ENCODE assay signal across 1 cellular context in the genomic region with DNA sequence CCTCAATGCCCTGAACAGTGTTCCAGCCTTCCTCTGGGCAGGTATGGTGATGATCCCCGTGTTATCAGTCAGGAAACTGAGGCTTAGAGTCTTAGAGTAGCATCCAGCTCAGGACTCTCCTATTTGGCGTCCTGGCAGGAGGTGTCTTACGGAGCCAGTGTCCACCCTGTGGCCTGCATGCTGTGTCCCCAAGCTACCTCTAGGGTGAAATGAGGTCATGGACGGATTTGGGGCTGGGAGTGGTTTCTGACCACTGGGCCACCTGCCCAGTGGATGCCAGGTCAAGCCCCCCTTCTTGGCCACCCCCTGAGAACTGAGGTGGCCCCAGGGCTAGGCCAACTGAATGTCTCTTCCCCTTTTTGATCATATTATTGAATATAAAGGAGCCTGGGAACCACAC.
A peak's percentile ranks its signal among the peaks of the same experiment; 100 is the strongest.
TF ChIP-seq lines count a peak whose summit lies in the region.

No MANE protein-coding gene starts in this region.

TF ChIP-seq in K562, 482 proteins besides CTCF, POLR2A, EP300 and RAD21:
- TF ChIP-seq ATF7 (IDR thresholded peaks at IDR 0.05) (peak; percentile 77), MEF2A (IDR thresholded peaks at IDR 0.05; ENCODE audit: control insufficient read depth, low read depth, low read length) (peak; percentile 59; the same call in 1 of the 2 replicates), MAX (CRISPR knock-in tag; IDR thresholded peaks at IDR 0.05) (peak; percentile 48; the same call in 1 of the 2 replicates), ZNF311 (CRISPR knock-in tag; IDR thresholded peaks at IDR 0.05) (no peak), FOXP1 (CRISPR knock-in tag; IDR thresholded peaks at IDR 0.05) (0 out of 2 replicates have a peak, but pooled peaks have one; percentile 17), THRA (IDR thresholded peaks at IDR 0.05) (peak; percentile 87), NCOA1 (IDR thresholded peaks at IDR 0.05; ENCODE audit: low read depth) (peak; percentile 59; the same call in 1 of the 2 replicates), HDAC2 (IDR thresholded peaks at IDR 0.05) (no peak), ZBTB9 (CRISPR knock-in tag; IDR thresholded peaks at IDR 0.05) (no peak), TEAD1 (CRISPR knock-in tag; IDR thresholded peaks at IDR 0.05) (peak in 1 of 2 experiments; percentile 49; a peak in 1 of 4 replicates), BCLAF1 (IDR thresholded peaks at IDR 0.05; ENCODE audit: borderline replicate concordance in 1 of 2, control insufficient read depth in 1 of 2, low read depth in 2 of 2, low read length in 1 of 2) (no peak), CEBPG (CRISPR knock-in tag; IDR thresholded peaks at IDR 0.05) (0 out of 2 replicates have a peak, but pooled peaks have one; percentile 8), CEBPG (tag; conservative IDR thresholded peaks at IDR 0.05 in 1 of 2, IDR thresholded peaks at IDR 0.05 in 1 of 2) (no peak), JUN (IDR thresholded peaks at IDR 0.05; ENCODE audit: borderline replicate concordance, low read depth, low read length) (no peak), JUN (CRISPR knock-in tag; IDR thresholded peaks at IDR 0.05; ENCODE audit: borderline replicate concordance) (0 out of 2 replicates have a peak, but pooled peaks have one; percentile 86), ZBTB33 (CRISPR knock-in tag; IDR thresholded peaks at IDR 0.05) (no peak), JUND (IDR thresholded peaks at IDR 0.05; ENCODE audit: borderline replicate concordance, low read depth, low read length) (0 out of 2 replicates have a peak, but pooled peaks have one; percentile 27), JUND (tag; IDR thresholded peaks at IDR 0.05; ENCODE audit: borderline replicate concordance, low read depth, low read length) (peak; percentile 58; the same call in 2 of the 3 replicates), RFX7 (CRISPR knock-in tag; IDR thresholded peaks at IDR 0.05) (no peak), FOXA3 (CRISPR knock-in tag; conservative IDR thresholded peaks at IDR 0.05 in 1 of 2, IDR thresholded peaks at IDR 0.05 in 1 of 2) (0 out of 4 replicates have a peak, but pooled peaks of 1 of the 2 experiments have one; percentile 13), DMBX1 (CRISPR knock-in tag; IDR thresholded peaks at IDR 0.05; ENCODE audit: borderline replicate concordance) (no peak), PRDM10 (IDR thresholded peaks at IDR 0.05; ENCODE audit: partially characterized antibody) (peak; percentile 92), PTRF (tag; IDR thresholded peaks at IDR 0.05) (no peak), ZNF121 (CRISPR knock-in tag; conservative IDR thresholded peaks at IDR 0.05) (no peak), ZNF232 (CRISPR knock-in tag; IDR thresholded peaks at IDR 0.05) (no peak), ESRRA (IDR thresholded peaks at IDR 0.05; ENCODE audit: borderline replicate concordance, low read depth) (peak; percentile 38; the same call in 1 of the 2 replicates)
- TF ChIP-seq, protein P1, sequence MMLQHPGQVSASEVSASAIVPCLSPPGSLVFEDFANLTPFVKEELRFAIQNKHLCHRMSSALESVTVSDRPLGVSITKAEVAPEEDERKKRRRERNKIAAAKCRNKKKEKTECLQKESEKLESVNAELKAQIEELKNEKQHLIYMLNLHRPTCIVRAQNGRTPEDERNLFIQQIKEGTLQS (IDR thresholded peaks at IDR 0.05) = peak; percentile 19
- TF ChIP-seq, protein P1 (CRISPR knock-in tag; conservative IDR thresholded peaks at IDR 0.05) = no peak
- TF ChIP-seq, protein P2, sequence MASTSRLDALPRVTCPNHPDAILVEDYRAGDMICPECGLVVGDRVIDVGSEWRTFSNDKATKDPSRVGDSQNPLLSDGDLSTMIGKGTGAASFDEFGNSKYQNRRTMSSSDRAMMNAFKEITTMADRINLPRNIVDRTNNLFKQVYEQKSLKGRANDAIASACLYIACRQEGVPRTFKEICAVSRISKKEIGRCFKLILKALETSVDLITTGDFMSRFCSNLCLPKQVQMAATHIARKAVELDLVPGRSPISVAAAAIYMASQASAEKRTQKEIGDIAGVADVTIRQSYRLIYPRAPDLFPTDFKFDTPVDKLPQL (IDR thresholded peaks at IDR 0.05; ENCODE audit: extremely low read depth, insufficient read length) = no peak
- TF ChIP-seq, protein P3, sequence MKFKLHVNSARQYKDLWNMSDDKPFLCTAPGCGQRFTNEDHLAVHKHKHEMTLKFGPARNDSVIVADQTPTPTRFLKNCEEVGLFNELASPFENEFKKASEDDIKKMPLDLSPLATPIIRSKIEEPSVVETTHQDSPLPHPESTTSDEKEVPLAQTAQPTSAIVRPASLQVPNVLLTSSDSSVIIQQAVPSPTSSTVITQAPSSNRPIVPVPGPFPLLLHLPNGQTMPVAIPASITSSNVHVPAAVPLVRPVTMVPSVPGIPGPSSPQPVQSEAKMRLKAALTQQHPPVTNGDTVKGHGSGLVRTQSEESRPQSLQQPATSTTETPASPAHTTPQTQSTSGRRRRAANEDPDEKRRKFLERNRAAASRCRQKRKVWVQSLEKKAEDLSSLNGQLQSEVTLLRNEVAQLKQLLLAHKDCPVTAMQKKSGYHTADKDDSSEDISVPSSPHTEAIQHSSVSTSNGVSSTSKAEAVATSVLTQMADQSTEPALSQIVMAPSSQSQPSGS (CRISPR knock-in tag; IDR thresholded peaks at IDR 0.05) = peak; percentile 73; the same call in 1 of the 2 replicates
TF ChIP-seq in K562: peak in this region for 15.
